In genomic region chr1:20472860-20473711, GRCh38 we compare ENCODE assay signal across 10 cellular contexts. TPM values are rescaled to one million over a fixed set of nuclear protein-coding genes. Genes with fewer than 3 reads are reported as not detected.
DNase-seq lines count a peak whose midpoint lies in the region; ATAC-seq, FAIRE-seq and TF ChIP-seq lines count a peak whose summit lies in the region.
"Had no signal": no experiment of that assay in that cellular context is flagged by ENCODE, and none has a peak within 500 bp of the region (broad histone marks: within the 10 kb centered on the region; RNA-seq: fewer than 3 reads in every experiment).

No MANE protein-coding gene starts in this region.

- POLR2A ChIA-PET in A549 (lab: Yijun Ruan, JAX), result interaction anchor here (0.7 to 2.0 kb wide), 3 partner anchors 12 to 39 kb away, joined by 3 to 21 read pairs (median 3); partner anchors contain the start of gene CAMK2N1

- H3K4me1 ChIP-seq in A549 (peaks cover 60% of the 10 kb centered on the region), MM.1S (ENCODE audit: low read length) (no peaks in the 10 kb centered on the region), ectodermal cell (ENCODE audit: control insufficient read depth, insufficient read depth, low read length) (peaks cover 18% of the 10 kb centered on the region)

- WGBS in A549 (ENCODE audit: missing lambda C conversion rate), result 26% methylated on average over 22 of the region's 28 CpGs
- 34 to 36% methylated on average over 28 of the region's 28 CpGs for WGBS in ectodermal cell, 2 experiments

- H3F3A ChIP-seq in MM.1S (ENCODE audit: insufficient read depth, low read length), result no peaks in the 10 kb centered on the region

- FAIRE-seq in A549 (lab: Jason Lieb, UNC), result no peak
- FAIRE-seq: D721Med had no signal

- peaks cover 5% of the 10 kb centered on the region for H3K4me1 Mint-ChIP-seq in memory B cell

- DNase-seq in A549 (ENCODE audit: low read depth in 1 of 2, low spot score in 1 of 2), result peak; percentile 85 to 87
- DNase-seq in MM.1S, result no peak
- peak in 1 of 2 donors; percentile 18 for DNase-seq in memory B cell (ENCODE audit: low spot score in 2 of 2)
- DNase-seq in COLO668 (lab: John Stamatoyannopoulos, UW; ENCODE audit: unreplicated experiment), result no peak
- DNase-seq in activated naive CD4-positive, alpha-beta T cell treated with Interleukin-2 at 50 U/mL for 16 hours, result no peak
- DNase-seq in KBM-7, result no peak
- DNase-seq: PC-9 had no signal

- H3K27me3 ChIP-seq in MM.1S (replicated peaks; ENCODE audit: insufficient read depth, low read length), result peaks cover 87% of the 10 kb centered on the region
- peaks cover 16% of the 10 kb centered on the region for H3K27me3 ChIP-seq in ectodermal cell (ENCODE audit: control insufficient read depth, insufficient read depth, low read length, poor library complexity, severe bottlenecking)

- no peak overlapping the region for H3K27ac Mint-ChIP-seq in memory B cell

- no peaks in the 10 kb centered on the region for H3K9me3 Mint-ChIP-seq in memory B cell

- no peak overlapping the region for H3K9ac ChIP-seq in MM.1S (ENCODE audit: low read length)

- in situ Hi-C loops in KBM-7 (cut with MboI; ENCODE audit: low pct_unique_long_range_greater_than_20kb, low sequenced_read_pairs), result loop anchor here (25.0 kb wide), 1 partner anchor 536 kb away; no protein-coding TSS in a partner anchor

- 0 out of 2 replicates have a peak, but pooled peaks have one; percentile 24 for TF ChIP-seq POLR2A in A549 (IDR thresholded peaks at IDR 0.05; ENCODE audit: low read length)

- no peak for TF ChIP-seq RAD21 in A549 (conservative IDR thresholded peaks at IDR 0.05 in 1 of 2, IDR thresholded peaks at IDR 0.05 in 1 of 2)

- ATAC-seq in A549 (peak; percentile 58 to 66), memory B cell (ENCODE audit: low read depth) (peak; percentile 46), HG03097 (IDR thresholded peaks at IDR 0.05; ENCODE audit: low FRiP score, unreplicated experiment) (no peak)

- H3K4me3 ChIP-seq in A549 (no peak overlapping the region), MM.1S (ENCODE audit: low read length) (no peak overlapping the region), ectodermal cell (ENCODE audit: insufficient read depth, low read depth, low read length) (peak overlapping the region; percentile 10)
- H3K4me3 ChIP-seq: PC-9 had no signal

- peaks cover 26% of the 10 kb centered on the region for H3K27me3 Mint-ChIP-seq in memory B cell

- no peak for TF ChIP-seq EP300 in A549 (IDR thresholded peaks at IDR 0.05)

- H3K9me2 ChIP-seq in MM.1S (replicated peaks; ENCODE audit: insufficient read depth, low read length), result no peaks in the 10 kb centered on the region

- no peak for TF ChIP-seq CTCF in A549 (IDR thresholded peaks at IDR 0.05)
- no peak for TF ChIP-seq CTCF in MM.1S (IDR thresholded peaks at IDR 0.05; ENCODE audit: low read length)

- no peak overlapping the region for H3K4me3 Mint-ChIP-seq in memory B cell

- H3K79me2 ChIP-seq in MM.1S (ENCODE audit: low read length), result no peaks in the 10 kb centered on the region

- CTCF ChIA-PET in A549 (lab: Yijun Ruan, JAX), result interaction anchor here (0.8 to 2.7 kb wide), 5 partner anchors 11 to 110 kb away, joined by 3 to 15 read pairs (median 5); no protein-coding TSS in a partner anchor

- H3K27ac ChIP-seq in A549 (peak overlapping the region; percentile 98 to 99), MM.1S (ENCODE audit: low read length) (no peak overlapping the region), ectodermal cell (ENCODE audit: insufficient read depth, low read depth, low read length, poor library complexity, severe bottlenecking) (no peak overlapping the region)
- H3K27ac ChIP-seq: PC-9 had no signal

- H3K36me3 ChIP-seq in MM.1S (replicated peaks; ENCODE audit: insufficient read depth, low read length), result no peaks in the 10 kb centered on the region
- H3K36me3 ChIP-seq in ectodermal cell (ENCODE audit: control insufficient read depth, insufficient read depth, low read length), result no peaks in the 10 kb centered on the region

- no peaks in the 10 kb centered on the region for H3K36me3 Mint-ChIP-seq in memory B cell

- H2AFZ ChIP-seq in MM.1S (ENCODE audit: low read length), result no peak overlapping the region
- H2AFZ ChIP-seq: PC-9 had no signal

- H3K9me3 ChIP-seq in A549 (no peaks in the 10 kb centered on the region), MM.1S (replicated peaks; ENCODE audit: insufficient read depth, low read length) (no peaks in the 10 kb centered on the region), ectodermal cell (ENCODE audit: control insufficient read depth, low read length) (no peaks in the 10 kb centered on the region)

- H3K4me2 ChIP-seq in A549, result peak overlapping the region; percentile 86
- 0 out of 2 replicates have a peak overlapping the region, but pooled peaks have one; percentile 44 for H3K4me2 ChIP-seq in MM.1S (ENCODE audit: low read depth, low read length)
- H3K4me2 ChIP-seq: PC-9 had no signal

- no peaks in the 10 kb centered on the region for H4K20me1 ChIP-seq in MM.1S (ENCODE audit: insufficient read depth, low read length)

TF ChIP-seq in A549, 52 proteins besides CTCF, POLR2A, EP300 and RAD21:
- peak in 1 of 2 experiments; percentile 47; a peak in 1 of 5 replicates for TF ChIP-seq JUN (IDR thresholded peaks at IDR 0.05)
- TF ChIP-seq CHD4 (IDR thresholded peaks at IDR 0.05; ENCODE audit: borderline replicate concordance), result 0 out of 2 replicates have a peak, but pooled peaks have one; percentile 58
- no peak for TF ChIP-seq RNF2 (IDR thresholded peaks at IDR 0.05; ENCODE audit: borderline replicate concordance, low read depth)
- TF ChIP-seq, protein P1, sequence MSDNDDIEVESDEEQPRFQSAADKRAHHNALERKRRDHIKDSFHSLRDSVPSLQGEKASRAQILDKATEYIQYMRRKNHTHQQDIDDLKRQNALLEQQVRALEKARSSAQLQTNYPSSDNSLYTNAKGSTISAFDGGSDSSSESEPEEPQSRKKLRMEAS (IDR thresholded peaks at IDR 0.05), result peak; percentile 80
- TF ChIP-seq MAZ (IDR thresholded peaks at IDR 0.05; ENCODE audit: borderline replicate concordance, low read depth, low read length), result no peak
- no peak for TF ChIP-seq TFCP2L1 (CRISPR knock-in tag; IDR thresholded peaks at IDR 0.05)
- no peak for TF ChIP-seq CBX8 (IDR thresholded peaks at IDR 0.05)
- TF ChIP-seq ZFP36 (IDR thresholded peaks at IDR 0.05; ENCODE audit: borderline replicate concordance, partially characterized antibody), result no peak
- TF ChIP-seq KDM1A (IDR thresholded peaks at IDR 0.05; ENCODE audit: low read depth), result peak; percentile 67; the same call in 1 of the 2 replicates
- no peak for TF ChIP-seq FOSL2 (IDR thresholded peaks at IDR 0.05)
- no peak for TF ChIP-seq FOSL2 (CRISPR knock-in tag; IDR thresholded peaks at IDR 0.05)
- TF ChIP-seq HOXB13 (CRISPR knock-in tag; IDR thresholded peaks at IDR 0.05; ENCODE audit: low read depth), result no peak
- no peak for TF ChIP-seq HOXA7 (CRISPR knock-in tag; IDR thresholded peaks at IDR 0.05)
- no peak for TF ChIP-seq ZSCAN20 (CRISPR knock-in tag; IDR thresholded peaks at IDR 0.05)
- TF ChIP-seq EHF (CRISPR knock-in tag; IDR thresholded peaks at IDR 0.05), result no peak
- TF ChIP-seq KDM5A (IDR thresholded peaks at IDR 0.05), result no peak
- TF ChIP-seq ZNF302 (CRISPR knock-in tag; IDR thresholded peaks at IDR 0.05), result no peak
- TF ChIP-seq TP53 (CRISPR knock-in tag; IDR thresholded peaks at IDR 0.05), result no peak
- TF ChIP-seq, protein P2, sequence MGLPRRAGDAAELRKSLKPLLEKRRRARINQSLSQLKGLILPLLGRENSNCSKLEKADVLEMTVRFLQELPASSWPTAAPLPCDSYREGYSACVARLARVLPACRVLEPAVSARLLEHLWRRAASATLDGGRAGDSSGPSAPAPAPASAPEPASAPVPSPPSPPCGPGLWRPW (IDR thresholded peaks at IDR 0.05), result no peak
- TF ChIP-seq BHLHE40 (IDR thresholded peaks at IDR 0.05; ENCODE audit: low read depth, low read length), result no peak

RNA-seq across cellular contexts. Expression of gene CAMK2N1, which starts 12.9 kb away (rescaled TPM):
- polyA plus RNA-seq in A549 (2011; rRNA removed) (38.9 and 49.7 TPM in 2 replicates), A549 (2017; fragmentation: RNase III; extraction: RNeasy Plus Mini Kit Qiagen cat#74134 plus additional on column Dnase treatment) (35.8 to 56.4 TPM (median 55.1 TPM) in 3 replicates)
- polyA plus RNA-seq in A549 (2012; cell fraction: cytosol; rRNA removed), result 17.8 and 19.6 TPM in 2 replicates
- polyA plus RNA-seq in A549 (2012; cell fraction: nucleus; rRNA removed), result 4.7 and 5.6 TPM in 2 replicates
- 11.5 and 12.5 TPM in 2 replicates for polyA minus RNA-seq in A549 (2011; rRNA and poly(A)+ RNA removed)
- 39.7 TPM for polyA plus RNA-seq in ectodermal cell (2013, experiment 1 of 4)
- polyA plus RNA-seq in ectodermal cell (2013, experiment 2 of 4), result 37.5 TPM
- polyA plus RNA-seq in ectodermal cell (2013, experiment 3 of 4), result 43.3 TPM
- polyA plus RNA-seq in ectodermal cell (2013, experiment 4 of 4), result 42.8 TPM

RNA-seq across cellular contexts. Expression of gene MUL1, which starts 34.9 kb away (rescaled TPM):
- polyA plus RNA-seq in A549 (2011; rRNA removed), result 20.0 and 22.9 TPM in 2 replicates
- polyA plus RNA-seq in A549 (2012; cell fraction: cytosol; rRNA removed), result 18.5 and 22.8 TPM in 2 replicates
- polyA plus RNA-seq in A549 (2012; cell fraction: nucleus; rRNA removed), result 22.4 and 24.4 TPM in 2 replicates
- 21.4 to 24.5 TPM (median 24.1 TPM) in 3 replicates for polyA plus RNA-seq in A549 (2017; fragmentation: RNase III; extraction: RNeasy Plus Mini Kit Qiagen cat#74134 plus additional on column Dnase treatment)
- polyA minus RNA-seq in A549 (2011; rRNA and poly(A)+ RNA removed), result 23.7 and 25.6 TPM in 2 replicates
- 22.3 TPM for polyA plus RNA-seq in ectodermal cell (2013, experiment 1 of 4)
- polyA plus RNA-seq in ectodermal cell (2013, experiment 2 of 4), result 26.3 TPM
- polyA plus RNA-seq in ectodermal cell (2013, experiment 3 of 4), result 19.8 TPM
- polyA plus RNA-seq in ectodermal cell (2013, experiment 4 of 4), result 20.7 TPM

Comparison
In these comparisons a context has a peak if more than half of its experiments do, and no peak if none do; other contexts are left out.
1. DNase-seq: peak in A549 (2 of 2); none in MM.1S (single experiment), COLO668 (single experiment), activated naive CD4-positive, alpha-beta T cell treated with Interleukin-2 at 50 U/mL for 16 hours (single experiment) and KBM-7 (single experiment).
2. H3K27ac ChIP-seq: peak in A549 (2 of 2); none in MM.1S (single experiment) and ectodermal cell (single experiment).